ENCODE assay signal across 1 cellular context in the genomic region with DNA sequence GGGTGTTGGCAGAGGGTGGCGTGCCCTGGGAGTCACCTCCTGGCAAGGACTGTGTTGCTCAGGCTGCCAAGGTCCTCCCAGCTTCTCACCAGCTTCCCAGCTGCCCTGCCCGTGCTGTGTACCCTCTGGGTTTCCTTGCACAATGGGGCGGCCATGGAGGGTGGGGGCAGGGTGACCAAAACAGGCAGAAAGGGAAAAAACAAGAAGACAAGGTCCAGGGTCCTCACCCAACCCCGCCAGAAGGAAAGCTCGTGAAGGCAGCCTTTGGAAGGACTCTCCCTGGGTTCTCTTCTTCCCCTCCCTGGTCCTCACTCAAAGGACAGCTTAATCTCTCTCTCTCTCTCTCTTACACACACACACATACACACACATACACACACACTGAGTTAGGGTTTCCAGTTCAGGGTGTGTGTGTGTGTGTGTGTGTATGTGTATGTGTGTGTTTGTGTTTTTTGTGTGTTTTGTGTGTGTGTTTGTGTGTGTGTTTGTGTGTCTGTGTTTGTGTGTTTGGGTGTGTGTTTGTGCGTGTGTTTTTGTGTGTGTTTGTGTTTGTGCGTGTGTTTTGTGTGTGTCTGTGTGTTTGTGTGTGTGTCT.
TF ChIP-seq lines count a peak whose summit lies in the region.

No MANE protein-coding gene starts in this region.

TF ChIP-seq in HepG2, 621 proteins besides CTCF, POLR2A, EP300 and RAD21 (continues in another document):
- TF ChIP-seq, protein P1, sequence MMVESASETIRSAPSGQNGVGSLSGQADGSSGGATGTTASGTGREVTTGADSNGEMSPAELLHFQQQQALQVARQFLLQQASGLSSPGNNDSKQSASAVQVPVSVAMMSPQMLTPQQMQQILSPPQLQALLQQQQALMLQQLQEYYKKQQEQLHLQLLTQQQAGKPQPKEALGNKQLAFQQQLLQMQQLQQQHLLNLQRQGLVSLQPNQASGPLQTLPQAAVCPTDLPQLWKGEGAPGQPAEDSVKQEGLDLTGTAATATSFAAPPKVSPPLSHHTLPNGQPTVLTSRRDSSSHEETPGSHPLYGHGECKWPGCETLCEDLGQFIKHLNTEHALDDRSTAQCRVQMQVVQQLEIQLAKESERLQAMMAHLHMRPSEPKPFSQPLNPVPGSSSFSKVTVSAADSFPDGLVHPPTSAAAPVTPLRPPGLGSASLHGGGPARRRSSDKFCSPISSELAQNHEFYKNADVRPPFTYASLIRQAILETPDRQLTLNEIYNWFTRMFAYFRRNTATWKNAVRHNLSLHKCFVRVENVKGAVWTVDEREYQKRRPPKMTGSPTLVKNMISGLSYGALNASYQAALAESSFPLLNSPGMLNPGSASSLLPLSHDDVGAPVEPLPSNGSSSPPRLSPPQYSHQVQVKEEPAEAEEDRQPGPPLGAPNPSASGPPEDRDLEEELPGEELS (CRISPR knock-in tag; IDR thresholded peaks at IDR 0.05), result peak; percentile 49
- 0 out of 2 replicates have a peak, but pooled peaks have one; percentile 24 for TF ChIP-seq SOX5 (CRISPR knock-in tag; IDR thresholded peaks at IDR 0.05; ENCODE audit: borderline replicate concordance)
- TF ChIP-seq, protein P2, sequence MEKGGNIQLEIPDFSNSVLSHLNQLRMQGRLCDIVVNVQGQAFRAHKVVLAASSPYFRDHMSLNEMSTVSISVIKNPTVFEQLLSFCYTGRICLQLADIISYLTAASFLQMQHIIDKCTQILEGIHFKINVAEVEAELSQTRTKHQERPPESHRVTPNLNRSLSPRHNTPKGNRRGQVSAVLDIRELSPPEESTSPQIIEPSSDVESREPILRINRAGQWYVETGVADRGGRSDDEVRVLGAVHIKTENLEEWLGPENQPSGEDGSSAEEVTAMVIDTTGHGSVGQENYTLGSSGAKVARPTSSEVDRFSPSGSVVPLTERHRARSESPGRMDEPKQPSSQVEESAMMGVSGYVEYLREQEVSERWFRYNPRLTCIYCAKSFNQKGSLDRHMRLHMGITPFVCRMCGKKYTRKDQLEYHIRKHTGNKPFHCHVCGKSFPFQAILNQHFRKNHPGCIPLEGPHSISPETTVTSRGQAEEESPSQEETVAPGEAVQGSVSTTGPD (CRISPR knock-in tag; IDR thresholded peaks at IDR 0.05), result peak; percentile 58; the same call in 1 of the 2 replicates
- TF ChIP-seq CREM (IDR thresholded peaks at IDR 0.05), result 0 out of 2 replicates have a peak, but pooled peaks have one; percentile 3
- TF ChIP-seq CREM (CRISPR knock-in tag; IDR thresholded peaks at IDR 0.05), result no peak
- peak; percentile 77; the same call in 1 of the 2 replicates for TF ChIP-seq HOXA9 (CRISPR knock-in tag; IDR thresholded peaks at IDR 0.05; ENCODE audit: borderline replicate concordance)
- TF ChIP-seq, protein P3, sequence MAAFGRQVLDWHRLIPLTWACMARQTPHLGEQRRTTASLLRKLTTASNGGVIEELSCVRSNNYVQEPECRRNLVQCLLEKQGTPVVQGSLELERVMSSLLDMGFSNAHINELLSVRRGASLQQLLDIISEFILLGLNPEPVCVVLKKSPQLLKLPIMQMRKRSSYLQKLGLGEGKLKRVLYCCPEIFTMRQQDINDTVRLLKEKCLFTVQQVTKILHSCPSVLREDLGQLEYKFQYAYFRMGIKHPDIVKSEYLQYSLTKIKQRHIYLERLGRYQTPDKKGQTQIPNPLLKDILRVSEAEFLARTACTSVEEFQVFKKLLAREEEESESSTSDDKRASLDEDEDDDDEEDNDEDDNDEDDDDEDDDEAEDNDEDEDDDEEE (CRISPR knock-in tag; IDR thresholded peaks at IDR 0.05), result no peak
- peak; percentile 26; the same call in 1 of the 2 replicates for TF ChIP-seq ELF1 (CRISPR knock-in tag; IDR thresholded peaks at IDR 0.05)
- no peak for TF ChIP-seq ZNF44 (CRISPR knock-in tag; IDR thresholded peaks at IDR 0.05)
- 0 out of 2 replicates have a peak, but pooled peaks have one; percentile 51 for TF ChIP-seq AHR (CRISPR knock-in tag; IDR thresholded peaks at IDR 0.05)
- peak; percentile 31 for TF ChIP-seq ASH2L (IDR thresholded peaks at IDR 0.05; ENCODE audit: insufficient read length, low read depth, low read length)
- TF ChIP-seq, protein P4, sequence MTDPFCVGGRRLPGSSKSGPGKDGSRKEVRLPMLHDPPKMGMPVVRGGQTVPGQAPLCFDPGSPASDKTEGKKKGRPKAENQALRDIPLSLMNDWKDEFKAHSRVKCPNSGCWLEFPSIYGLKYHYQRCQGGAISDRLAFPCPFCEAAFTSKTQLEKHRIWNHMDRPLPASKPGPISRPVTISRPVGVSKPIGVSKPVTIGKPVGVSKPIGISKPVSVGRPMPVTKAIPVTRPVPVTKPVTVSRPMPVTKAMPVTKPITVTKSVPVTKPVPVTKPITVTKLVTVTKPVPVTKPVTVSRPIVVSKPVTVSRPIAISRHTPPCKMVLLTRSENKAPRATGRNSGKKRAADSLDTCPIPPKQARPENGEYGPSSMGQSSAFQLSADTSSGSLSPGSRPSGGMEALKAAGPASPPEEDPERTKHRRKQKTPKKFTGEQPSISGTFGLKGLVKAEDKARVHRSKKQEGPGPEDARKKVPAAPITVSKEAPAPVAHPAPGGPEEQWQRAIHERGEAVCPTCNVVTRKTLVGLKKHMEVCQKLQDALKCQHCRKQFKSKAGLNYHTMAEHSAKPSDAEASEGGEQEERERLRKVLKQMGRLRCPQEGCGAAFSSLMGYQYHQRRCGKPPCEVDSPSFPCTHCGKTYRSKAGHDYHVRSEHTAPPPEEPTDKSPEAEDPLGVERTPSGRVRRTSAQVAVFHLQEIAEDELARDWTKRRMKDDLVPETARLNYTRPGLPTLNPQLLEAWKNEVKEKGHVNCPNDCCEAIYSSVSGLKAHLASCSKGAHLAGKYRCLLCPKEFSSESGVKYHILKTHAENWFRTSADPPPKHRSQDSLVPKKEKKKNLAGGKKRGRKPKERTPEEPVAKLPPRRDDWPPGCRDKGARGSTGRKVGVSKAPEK (CRISPR knock-in tag; IDR thresholded peaks at IDR 0.05; ENCODE audit: borderline replicate concordance), result no peak
- TF ChIP-seq GATAD2A (CRISPR knock-in tag; IDR thresholded peaks at IDR 0.05), result peak; percentile 61; the same call in 1 of the 2 replicates
- TF ChIP-seq BCL6 (CRISPR knock-in tag; IDR thresholded peaks at IDR 0.05), result peak; percentile 51; the same call in 1 of the 2 replicates
- no peak for TF ChIP-seq NR2F6 (IDR thresholded peaks at IDR 0.05)
- TF ChIP-seq NR2F6 (CRISPR knock-in tag; IDR thresholded peaks at IDR 0.05), result peak; percentile 43; the same call in 1 of the 2 replicates
- TF ChIP-seq NFRKB (IDR thresholded peaks at IDR 0.05), result 0 out of 2 replicates have a peak, but pooled peaks have one; percentile 43
- peak; percentile 57; the same call in 1 of the 2 replicates for TF ChIP-seq HIVEP1 (CRISPR knock-in tag; IDR thresholded peaks at IDR 0.05)
- 0 out of 2 replicates have a peak, but pooled peaks have one; percentile 10 for TF ChIP-seq ZNF546 (CRISPR knock-in tag; conservative IDR thresholded peaks at IDR 0.05)
- TF ChIP-seq SAFB2 (CRISPR knock-in tag; IDR thresholded peaks at IDR 0.05; ENCODE audit: borderline replicate concordance, low read depth), result no peak
- TF ChIP-seq MED1 (CRISPR knock-in tag; IDR thresholded peaks at IDR 0.05), result peak; percentile 78
- peak; percentile 85; the same call in 1 of the 2 replicates for TF ChIP-seq ZC3H13 (CRISPR knock-in tag; IDR thresholded peaks at IDR 0.05)
- TF ChIP-seq HNRNPLL (IDR thresholded peaks at IDR 0.05; ENCODE audit: low read depth, low read length, poor library complexity, severe bottlenecking), result peak; percentile 16
- TF ChIP-seq, protein P5, sequence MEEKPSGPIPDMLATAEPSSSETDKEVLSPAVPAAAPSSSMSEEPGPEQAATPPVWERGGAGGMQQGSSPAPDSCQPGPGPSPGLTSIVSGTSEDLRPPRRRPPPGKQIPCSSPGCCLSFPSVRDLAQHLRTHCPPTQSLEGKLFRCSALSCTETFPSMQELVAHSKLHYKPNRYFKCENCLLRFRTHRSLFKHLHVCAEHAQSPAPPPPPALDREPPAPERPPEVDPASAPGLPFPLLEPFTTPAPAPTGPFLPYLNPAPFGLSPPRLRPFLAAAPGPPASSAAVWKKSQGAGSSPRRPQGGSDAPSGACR (CRISPR knock-in tag; IDR thresholded peaks at IDR 0.05), result no peak
- TF ChIP-seq, protein P6, sequence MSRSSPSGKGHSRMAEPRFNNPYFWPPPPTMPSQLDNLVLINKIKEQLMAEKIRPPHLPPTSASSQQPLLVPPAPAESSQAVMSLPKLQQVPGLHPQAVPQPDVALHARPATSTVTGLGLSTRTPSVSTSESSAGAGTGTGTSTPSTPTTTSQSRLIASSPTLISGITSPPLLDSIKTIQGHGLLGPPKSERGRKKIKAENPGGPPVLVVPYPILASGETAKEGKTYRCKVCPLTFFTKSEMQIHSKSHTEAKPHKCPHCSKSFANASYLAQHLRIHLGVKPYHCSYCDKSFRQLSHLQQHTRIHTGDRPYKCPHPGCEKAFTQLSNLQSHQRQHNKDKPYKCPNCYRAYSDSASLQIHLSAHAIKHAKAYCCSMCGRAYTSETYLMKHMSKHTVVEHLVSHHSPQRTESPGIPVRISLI (CRISPR knock-in tag; IDR thresholded peaks at IDR 0.05; ENCODE audit: borderline replicate concordance), result peak; percentile 78
- TF ChIP-seq CCAR2 (optimal IDR thresholded peaks at IDR 0.05; ENCODE audit: low read depth, low read length), result peak; percentile 67
- TF ChIP-seq ZSCAN29 (CRISPR knock-in tag; conservative IDR thresholded peaks at IDR 0.05), result peak; percentile 50; the same call in 1 of the 2 replicates
- TF ChIP-seq, protein P7, sequence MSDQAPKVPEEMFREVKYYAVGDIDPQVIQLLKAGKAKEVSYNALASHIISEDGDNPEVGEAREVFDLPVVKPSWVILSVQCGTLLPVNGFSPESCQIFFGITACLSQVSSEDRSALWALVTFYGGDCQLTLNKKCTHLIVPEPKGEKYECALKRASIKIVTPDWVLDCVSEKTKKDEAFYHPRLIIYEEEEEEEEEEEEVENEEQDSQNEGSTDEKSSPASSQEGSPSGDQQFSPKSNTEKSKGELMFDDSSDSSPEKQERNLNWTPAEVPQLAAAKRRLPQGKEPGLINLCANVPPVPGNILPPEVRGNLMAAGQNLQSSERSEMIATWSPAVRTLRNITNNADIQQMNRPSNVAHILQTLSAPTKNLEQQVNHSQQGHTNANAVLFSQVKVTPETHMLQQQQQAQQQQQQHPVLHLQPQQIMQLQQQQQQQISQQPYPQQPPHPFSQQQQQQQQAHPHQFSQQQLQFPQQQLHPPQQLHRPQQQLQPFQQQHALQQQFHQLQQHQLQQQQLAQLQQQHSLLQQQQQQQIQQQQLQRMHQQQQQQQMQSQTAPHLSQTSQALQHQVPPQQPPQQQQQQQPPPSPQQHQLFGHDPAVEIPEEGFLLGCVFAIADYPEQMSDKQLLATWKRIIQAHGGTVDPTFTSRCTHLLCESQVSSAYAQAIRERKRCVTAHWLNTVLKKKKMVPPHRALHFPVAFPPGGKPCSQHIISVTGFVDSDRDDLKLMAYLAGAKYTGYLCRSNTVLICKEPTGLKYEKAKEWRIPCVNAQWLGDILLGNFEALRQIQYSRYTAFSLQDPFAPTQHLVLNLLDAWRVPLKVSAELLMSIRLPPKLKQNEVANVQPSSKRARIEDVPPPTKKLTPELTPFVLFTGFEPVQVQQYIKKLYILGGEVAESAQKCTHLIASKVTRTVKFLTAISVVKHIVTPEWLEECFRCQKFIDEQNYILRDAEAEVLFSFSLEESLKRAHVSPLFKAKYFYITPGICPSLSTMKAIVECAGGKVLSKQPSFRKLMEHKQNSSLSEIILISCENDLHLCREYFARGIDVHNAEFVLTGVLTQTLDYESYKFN (CRISPR knock-in tag; conservative IDR thresholded peaks at IDR 0.05), result peak; percentile 34; the same call in 1 of the 2 replicates
- TF ChIP-seq KDM6A (CRISPR knock-in tag; IDR thresholded peaks at IDR 0.05; ENCODE audit: low read depth), result 0 out of 2 replicates have a peak, but pooled peaks have one; percentile 28
- TF ChIP-seq MBD4 (IDR thresholded peaks at IDR 0.05; ENCODE audit: borderline replicate concordance, low read length), result peak; percentile 48; the same call in 1 of the 2 replicates
- TF ChIP-seq HES4 (CRISPR knock-in tag; IDR thresholded peaks at IDR 0.05; ENCODE audit: borderline replicate concordance), result no peak
- peak; percentile 53; the same call in 1 of the 2 replicates for TF ChIP-seq HOXA3 (CRISPR knock-in tag; IDR thresholded peaks at IDR 0.05)
- peak; percentile 46; the same call in 1 of the 2 replicates for TF ChIP-seq ZNF772 (CRISPR knock-in tag; IDR thresholded peaks at IDR 0.05)
- TF ChIP-seq, protein P8, sequence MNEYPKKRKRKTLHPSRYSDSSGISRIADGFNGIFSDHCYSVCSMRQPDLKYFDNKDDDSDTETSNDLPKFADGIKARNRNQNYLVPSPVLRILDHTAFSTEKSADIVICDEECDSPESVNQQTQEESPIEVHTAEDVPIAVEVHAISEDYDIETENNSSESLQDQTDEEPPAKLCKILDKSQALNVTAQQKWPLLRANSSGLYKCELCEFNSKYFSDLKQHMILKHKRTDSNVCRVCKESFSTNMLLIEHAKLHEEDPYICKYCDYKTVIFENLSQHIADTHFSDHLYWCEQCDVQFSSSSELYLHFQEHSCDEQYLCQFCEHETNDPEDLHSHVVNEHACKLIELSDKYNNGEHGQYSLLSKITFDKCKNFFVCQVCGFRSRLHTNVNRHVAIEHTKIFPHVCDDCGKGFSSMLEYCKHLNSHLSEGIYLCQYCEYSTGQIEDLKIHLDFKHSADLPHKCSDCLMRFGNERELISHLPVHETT (CRISPR knock-in tag; conservative IDR thresholded peaks at IDR 0.05), result no peak
- no peak for TF ChIP-seq ZNF331 (CRISPR knock-in tag; IDR thresholded peaks at IDR 0.05)
- 0 out of 2 replicates have a peak, but pooled peaks have one; percentile 64 for TF ChIP-seq ZNF775 (CRISPR knock-in tag; IDR thresholded peaks at IDR 0.05; ENCODE audit: borderline replicate concordance)
- TF ChIP-seq, protein P9, sequence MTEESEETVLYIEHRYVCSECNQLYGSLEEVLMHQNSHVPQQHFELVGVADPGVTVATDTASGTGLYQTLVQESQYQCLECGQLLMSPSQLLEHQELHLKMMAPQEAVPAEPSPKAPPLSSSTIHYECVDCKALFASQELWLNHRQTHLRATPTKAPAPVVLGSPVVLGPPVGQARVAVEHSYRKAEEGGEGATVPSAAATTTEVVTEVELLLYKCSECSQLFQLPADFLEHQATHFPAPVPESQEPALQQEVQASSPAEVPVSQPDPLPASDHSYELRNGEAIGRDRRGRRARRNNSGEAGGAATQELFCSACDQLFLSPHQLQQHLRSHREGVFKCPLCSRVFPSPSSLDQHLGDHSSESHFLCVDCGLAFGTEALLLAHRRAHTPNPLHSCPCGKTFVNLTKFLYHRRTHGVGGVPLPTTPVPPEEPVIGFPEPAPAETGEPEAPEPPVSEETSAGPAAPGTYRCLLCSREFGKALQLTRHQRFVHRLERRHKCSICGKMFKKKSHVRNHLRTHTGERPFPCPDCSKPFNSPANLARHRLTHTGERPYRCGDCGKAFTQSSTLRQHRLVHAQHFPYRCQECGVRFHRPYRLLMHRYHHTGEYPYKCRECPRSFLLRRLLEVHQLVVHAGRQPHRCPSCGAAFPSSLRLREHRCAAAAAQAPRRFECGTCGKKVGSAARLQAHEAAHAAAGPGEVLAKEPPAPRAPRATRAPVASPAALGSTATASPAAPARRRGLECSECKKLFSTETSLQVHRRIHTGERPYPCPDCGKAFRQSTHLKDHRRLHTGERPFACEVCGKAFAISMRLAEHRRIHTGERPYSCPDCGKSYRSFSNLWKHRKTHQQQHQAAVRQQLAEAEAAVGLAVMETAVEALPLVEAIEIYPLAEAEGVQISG (CRISPR knock-in tag; IDR thresholded peaks at IDR 0.05), result peak; percentile 36; the same call in 1 of the 2 replicates
- 0 out of 2 replicates have a peak, but pooled peaks have one; percentile 34 for TF ChIP-seq HMG20A (CRISPR knock-in tag; IDR thresholded peaks at IDR 0.05; ENCODE audit: borderline replicate concordance)
- no peak for TF ChIP-seq SOX13 (IDR thresholded peaks at IDR 0.05)
- peak in 1 of 2 experiments; percentile 61; a peak in 2 of 4 replicates for TF ChIP-seq SOX13 (CRISPR knock-in tag; conservative IDR thresholded peaks at IDR 0.05 in 1 of 2, IDR thresholded peaks at IDR 0.05 in 1 of 2)
